Comparison of ENCODE assay signal across 16 cellular contexts in the genomic region with DNA sequence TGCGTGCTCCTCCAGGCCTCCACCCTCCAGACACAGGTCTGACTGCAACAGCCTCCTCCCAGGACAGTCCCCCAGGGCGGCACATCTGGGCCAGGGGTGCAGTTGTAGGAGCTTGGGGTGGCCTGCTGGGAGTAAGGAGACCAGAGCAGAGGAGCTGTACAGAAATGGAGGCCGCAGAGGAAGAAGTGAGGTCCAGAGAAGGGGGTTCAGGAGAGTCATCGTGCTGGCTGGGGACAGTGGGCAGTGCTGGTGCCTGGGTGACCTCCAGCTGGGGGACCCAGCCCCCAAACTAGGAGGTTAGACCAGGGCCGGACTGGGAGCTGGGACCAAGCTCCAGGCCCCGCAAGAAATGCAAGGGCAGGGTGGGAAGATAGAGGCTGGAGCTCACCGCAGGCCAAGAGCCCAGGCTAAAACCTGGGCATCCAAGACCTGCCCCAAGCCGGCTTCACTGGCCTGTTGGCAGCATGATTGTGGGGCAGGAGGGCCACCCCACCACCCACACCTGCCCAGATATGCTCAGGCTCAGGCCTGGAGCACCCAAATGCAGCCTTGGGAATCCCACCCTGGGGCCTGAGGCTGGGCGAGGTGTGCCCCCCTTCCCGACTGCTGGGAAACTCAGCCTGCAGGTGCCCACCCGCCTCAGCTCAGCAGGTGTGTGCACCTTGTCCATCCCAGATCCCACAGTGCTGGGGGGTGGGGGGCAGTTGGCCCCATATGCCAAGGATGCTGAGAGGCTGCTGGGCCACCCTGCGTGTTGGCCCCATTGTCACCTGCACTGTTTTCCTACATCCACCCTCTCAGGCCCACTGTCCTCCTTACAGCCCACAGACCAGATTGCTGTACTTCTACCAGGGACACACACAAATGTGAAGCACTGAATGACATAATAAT.
A peak's percentile ranks its signal among the peaks of the same experiment; 100 is the strongest.
DNase-seq lines count a peak whose midpoint lies in the region; ATAC-seq, FAIRE-seq and TF ChIP-seq lines count a peak whose summit lies in the region.
"Had no signal": no experiment of that assay in that cellular context is flagged by ENCODE, and none has a peak within 500 bp of the region (broad histone marks: within the 10 kb centered on the region; RNA-seq: fewer than 3 reads in every experiment).

No MANE protein-coding gene starts in this region.

- no peak for FAIRE-seq in kidney (lab: Jason Lieb, UNC)
- FAIRE-seq: TTC549 had no signal

- H3K4me1 ChIP-seq in kidney (ENCODE audit: control insufficient read depth in 1 of 2, insufficient read depth in 1 of 2, low read depth in 1 of 2, low read length in 2 of 2) (no peaks in the 10 kb centered on the region), mammary epithelial cell (ENCODE audit: insufficient read depth, low read length) (peaks cover 11% of the 10 kb centered on the region)
- H3K4me1 ChIP-seq: esophagus squamous epithelium, stomach had no signal

- H3K9me3 ChIP-seq in kidney (ENCODE audit: control insufficient read depth in 1 of 2, low read length in 2 of 2) (no peaks in the 10 kb centered on the region), mammary epithelial cell (replicated peaks; ENCODE audit: insufficient read depth, low read length) (no peaks in the 10 kb centered on the region)
- H3K9me3 ChIP-seq: esophagus squamous epithelium, neutrophil, stomach had no signal

- dilution Hi-C loops in mammary epithelial cell (cut with HindIII; ENCODE audit: low sequenced_read_pairs), result no loop called here

- DNase-seq in D341Med (ENCODE audit: low spot score) (peak; percentile 16), kidney (peak; percentile 42), posterior vena cava (ENCODE audit: low spot score) (peak; percentile 69), DMS153 (lab: John Stamatoyannopoulos, UW) (no peak), NOMO-1 treated with DMSO at 0.1 percent for 48 hours (lab: John Stamatoyannopoulos, UW; ENCODE audit: unreplicated experiment) (no peak), mammary epithelial cell (no peak)
- DNase-seq: activated CD4-positive, alpha-beta T cell treated with anti-CD3 and anti-CD28 coated beads, Interleukin-2, amount 10 ng/mL, durations not matched to agents 7 days and 5 days; esophagus squamous epithelium; immature natural killer cell; stimulated activated CD4-positive, alpha-beta T cell treated with anti-CD3 and anti-CD28 coated beads, Interleukin-2, amount 100 ng/mL, for 24 hours; stomach had no signal

- TF ChIP-seq CTCF in VCaP (conservative IDR thresholded peaks at IDR 0.05) (no peak), kidney (IDR thresholded peaks at IDR 0.05; ENCODE audit: borderline replicate concordance, extremely low read depth, insufficient read depth) (no peak), mammary epithelial cell (conservative IDR thresholded peaks at IDR 0.05 in 1 of 2, IDR thresholded peaks at IDR 0.05 in 1 of 2; ENCODE audit: extremely low read depth in 1 of 2, insufficient read depth in 1 of 2, low read depth in 1 of 2, low read length in 2 of 2) (no peak)

- H3K4me3 ChIP-seq in kidney (ENCODE audit: low read length in 2 of 2) (no peak overlapping the region), mammary epithelial cell (replicated peaks in 1 of 3; ENCODE audit: insufficient read depth in 1 of 3, low read depth in 2 of 3, low read length in 3 of 3) (no peak overlapping the region)
- H3K4me3 ChIP-seq: esophagus squamous epithelium, stomach had no signal

- no peak overlapping the region for H2AFZ ChIP-seq in mammary epithelial cell (ENCODE audit: low read depth, low read length)

- in situ Hi-C loops in mammary epithelial cell (cut with MboI; ENCODE audit: low sequenced_read_pairs in 2 of 2), result no loop called here

- no peak overlapping the region for H3K4me2 ChIP-seq in mammary epithelial cell (ENCODE audit: insufficient read depth, low read depth, low read length)

- H4K20me1 ChIP-seq in mammary epithelial cell (ENCODE audit: insufficient read depth, low read length), result no peaks in the 10 kb centered on the region

- CTCF ChIA-PET in mammary epithelial cell (lab: Charles Lee; ENCODE audit: low non-redundant PET), result no interaction called here

- no peak overlapping the region for H3K9ac ChIP-seq in kidney (ENCODE audit: low read length in 2 of 2)
- no peak overlapping the region for H3K9ac ChIP-seq in mammary epithelial cell (ENCODE audit: insufficient read depth, low read length)

- 89% methylated on average over 8 of the region's 12 CpGs for WGBS in mammary epithelial cell (ENCODE audit: low coverage, missing lambda C conversion rate)

- H3K27ac ChIP-seq in VCaP (peak overlapping the region; percentile 60), kidney (ENCODE audit: low read depth in 2 of 2, low read length in 2 of 2) (no peak overlapping the region), mammary epithelial cell (ENCODE audit: insufficient read depth, low read depth, low read length) (no peak overlapping the region)
- H3K27ac ChIP-seq: esophagus squamous epithelium, neutrophil, stomach had no signal

- no TSS peak for BruUV-seq in mammary epithelial cell (replicated peaks; lab: Mats Ljungman, UMichigan)

- H3K36me3 ChIP-seq in kidney (ENCODE audit: control insufficient read depth in 1 of 2, insufficient read depth in 2 of 2, low read length in 2 of 2) (no peaks in the 10 kb centered on the region), mammary epithelial cell (ENCODE audit: insufficient read depth, low read length) (no peaks in the 10 kb centered on the region)
- H3K36me3 ChIP-seq: esophagus squamous epithelium, neutrophil had no signal

- H3K27me3 ChIP-seq in mammary epithelial cell (ENCODE audit: insufficient read depth, low read length), result no peaks in the 10 kb centered on the region
- H3K27me3 ChIP-seq: esophagus squamous epithelium, neutrophil, stomach had no signal

- no peaks in the 10 kb centered on the region for H3K79me2 ChIP-seq in mammary epithelial cell (ENCODE audit: insufficient read depth, low read length)

- ATAC-seq in HG02973 (IDR thresholded peaks at IDR 0.05; ENCODE audit: unreplicated experiment), result no peak
- ATAC-seq: Panc1 had no signal

- intact Hi-C loops in kidney (cut with DNase I), result no loop called here
- intact Hi-C loops in posterior vena cava (cut with DNase I), result no loop called here
- intact Hi-C loops in mammary epithelial cell (cut with micrococcal nuclease), result no loop called here

Comparison
In these comparisons a context has a peak if more than half of its experiments do, and no peak if none do; other contexts are left out.
1. DNase-seq: peak in D341Med (single experiment), kidney (single experiment) and posterior vena cava (single experiment); none in DMS153 (single experiment), NOMO-1 treated with DMSO at 0.1 percent for 48 hours (single experiment) and mammary epithelial cell (single experiment).